26 cellular contexts compared by ENCODE assay signal in genomic region chrX:3516051-3516541, GRCh38.
A peak's percentile ranks its signal among the peaks of the same experiment; 100 is the strongest.
DNase-seq lines count a peak whose midpoint lies in the region; ATAC-seq and TF ChIP-seq lines count a peak whose summit lies in the region.
"Had no signal": no experiment of that assay in that cellular context is flagged by ENCODE, and none has a peak within 500 bp of the region (broad histone marks: within the 10 kb centered on the region; RNA-seq: fewer than 3 reads in every experiment).

No MANE protein-coding gene starts in this region.

- ATAC-seq in Right ventricle myocardium inferior (no peak), HG02588 (IDR thresholded peaks at IDR 0.05; ENCODE audit: unreplicated experiment) (no peak)
- ATAC-seq: activated naive CD4-positive, alpha-beta T cell treated with anti-CD3 and anti-CD28 coated beads, Interleukin-2, amount 50 U/mL, for 72 hours; activated T-helper 17 cell treated with anti-CD3 and anti-CD28 coated beads, Interleukin-2, amount 50 U/mL, for 72 hours; body of pancreas; left ventricle myocardium superior; psoas muscle; stimulated activated memory B cell treated with anti-CD40 and anti-IgM and Interleukin-4, amounts not matched to agents 10 μg/mL and 1 μg/mL and 100 μg/mL, for 72 hours had no signal

- intact Hi-C loops in Right ventricle myocardium inferior (cut with DNase I), result no loop called here

- TF ChIP-seq CTCF in AG10803 (conservative IDR thresholded peaks at IDR 0.05; ENCODE audit: low read length) (no peak), astrocyte of the spinal cord (IDR thresholded peaks at IDR 0.05; ENCODE audit: low read depth, low read length) (no peak), foreskin fibroblast (IDR thresholded peaks at IDR 0.05; ENCODE audit: low read depth, low read length) (no peak)

- H3K4me3 ChIP-seq in AG10803 (ENCODE audit: low read length), result no peak overlapping the region
- H3K4me3 ChIP-seq in astrocyte of the spinal cord (ENCODE audit: low read depth, low read length), result no peak overlapping the region
- H3K4me3 ChIP-seq in foreskin fibroblast (ENCODE audit: low read depth in 1 of 2, low read length in 2 of 2), result no peak overlapping the region
- H3K4me3 ChIP-seq: body of pancreas, hepatocyte, Peyer's patch, psoas muscle, SK-N-MC, testis, vagina had no signal

- DNase-seq in AG10803 (ENCODE audit: low read depth), result peak; percentile 75
- DNase-seq in LHCN-M2 (ENCODE audit: low read depth), result peak; percentile 81
- DNase-seq in astrocyte of the spinal cord (ENCODE audit: low read depth, low spot score), result peak; percentile 52
- DNase-seq in foreskin fibroblast, result peak; percentile 28 to 53
- DNase-seq in Right ventricle myocardium inferior (ENCODE audit: missing footprints), result no peak
- no peak for DNase-seq in UCSD-AML1 (lab: John Stamatoyannopoulos, UW; ENCODE audit: unreplicated experiment)
- no peak for DNase-seq in cerebellum (ENCODE audit: low spot score)
- DNase-seq: body of pancreas, cortex of kidney, endodermal cell, GDM1, left ventricle myocardium superior, NCI-H187 treated with DMSO at 0.1 percent for 48 hours, NCI-H2227 treated with DMSO at 0.1 percent for 48 hours, Peyer's patch, psoas muscle, small intestine, T-helper 2 cell, testis had no signal

- in situ Hi-C loops in astrocyte of the spinal cord (cut with HindIII; ENCODE audit: low sequenced_read_pairs), result no loop called here

Comparison
In these comparisons a context has a peak if more than half of its experiments do, and no peak if none do; other contexts are left out.
1. DNase-seq: peak in AG10803 (single experiment), LHCN-M2 (single experiment), astrocyte of the spinal cord (single experiment) and foreskin fibroblast (2 of 2); none in Right ventricle myocardium inferior (single experiment), UCSD-AML1 (single experiment) and cerebellum (single experiment).